Comparison of ENCODE assay signal across 3 cellular contexts in the genomic region with DNA sequence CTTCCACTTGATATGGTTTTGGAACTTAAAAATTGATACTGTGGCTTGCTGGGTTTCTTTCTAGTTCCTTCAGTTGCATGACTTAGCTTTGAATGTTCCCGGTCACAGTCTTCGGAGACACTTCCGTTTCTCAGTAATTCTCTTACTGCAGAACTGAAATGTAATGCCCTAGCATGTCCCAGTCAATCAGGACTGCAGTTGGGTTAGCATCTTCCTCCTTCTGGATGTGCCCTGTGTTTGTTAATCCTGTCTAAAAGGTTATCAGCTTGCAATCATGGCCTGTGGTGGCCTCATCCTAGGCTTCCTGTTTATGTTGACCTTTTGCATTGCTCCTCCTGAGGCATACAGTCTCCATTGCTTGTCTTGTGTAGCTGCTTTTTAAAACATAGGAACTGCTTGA.
A peak's percentile ranks its signal among the peaks of the same experiment; 100 is the strongest.
TF ChIP-seq lines count a peak whose summit lies in the region.

No MANE protein-coding gene starts in this region.

TF ChIP-seq in GM12891, 5 proteins besides CTCF, POLR2A, EP300 and RAD21 (continued from another document):
- TF ChIP-seq POU2F2 (IDR thresholded peaks at IDR 0.05; ENCODE audit: low read depth, low read length): no peak
- peak; percentile 43; the same call in 1 of the 2 replicates for TF ChIP-seq SPI1 (IDR thresholded peaks at IDR 0.05; ENCODE audit: low read depth, low read length)

TF ChIP-seq in IMR-90, 13 proteins besides CTCF, POLR2A, EP300 and RAD21 (continued from another document):
- no peak for TF ChIP-seq RFX5 (IDR thresholded peaks at IDR 0.05; ENCODE audit: low read depth, low read length)
- no peak for TF ChIP-seq MAFK (IDR thresholded peaks at IDR 0.05; ENCODE audit: low read depth, low read length)
- TF ChIP-seq, protein P1, sequence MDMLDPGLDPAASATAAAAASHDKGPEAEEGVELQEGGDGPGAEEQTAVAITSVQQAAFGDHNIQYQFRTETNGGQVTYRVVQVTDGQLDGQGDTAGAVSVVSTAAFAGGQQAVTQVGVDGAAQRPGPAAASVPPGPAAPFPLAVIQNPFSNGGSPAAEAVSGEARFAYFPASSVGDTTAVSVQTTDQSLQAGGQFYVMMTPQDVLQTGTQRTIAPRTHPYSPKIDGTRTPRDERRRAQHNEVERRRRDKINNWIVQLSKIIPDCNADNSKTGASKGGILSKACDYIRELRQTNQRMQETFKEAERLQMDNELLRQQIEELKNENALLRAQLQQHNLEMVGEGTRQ (IDR thresholded peaks at IDR 0.05; ENCODE audit: low read depth, low read length): no peak
- no peak for TF ChIP-seq CEBPB (IDR thresholded peaks at IDR 0.05; ENCODE audit: low read depth, low read length)
- TF ChIP-seq NFE2L2 (IDR thresholded peaks at IDR 0.05; ENCODE audit: low read depth, low read length): no peak
- no peak for TF ChIP-seq FOS (IDR thresholded peaks at IDR 0.05; ENCODE audit: low read depth, low read length)
- no peak for TF ChIP-seq SMC3 (IDR thresholded peaks at IDR 0.05; ENCODE audit: low read depth, low read length)
- TF ChIP-seq CHD1 (IDR thresholded peaks at IDR 0.05; ENCODE audit: low read depth, low read length): no peak

TF ChIP-seq in endothelial cell of umbilical vein, 7 proteins besides CTCF, POLR2A, EP300 and RAD21:
- TF ChIP-seq GATA2 (IDR thresholded peaks at IDR 0.05; ENCODE audit: insufficient read depth, insufficient read length, low read depth, low read length): peak; percentile 82
- TF ChIP-seq, protein P2, sequence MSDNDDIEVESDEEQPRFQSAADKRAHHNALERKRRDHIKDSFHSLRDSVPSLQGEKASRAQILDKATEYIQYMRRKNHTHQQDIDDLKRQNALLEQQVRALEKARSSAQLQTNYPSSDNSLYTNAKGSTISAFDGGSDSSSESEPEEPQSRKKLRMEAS (IDR thresholded peaks at IDR 0.05; ENCODE audit: insufficient read depth, insufficient read length): no peak
